In genomic region chr16:84186685-84187437, GRCh38 we compare ENCODE assay signal across 8 cellular contexts. TPM values are rescaled to one million over a fixed set of nuclear protein-coding genes. Genes with fewer than 3 reads are reported as not detected.
DNase-seq lines count a peak whose midpoint lies in the region; ATAC-seq and TF ChIP-seq lines count a peak whose summit lies in the region.

TAF1C (minus strand) TSS chr16:84187057; CDS start chr16:84184988, 2,069 bp downstream.

- no peaks in the 10 kb centered on the region for H3K36me3 ChIP-seq in GM23248 (ENCODE audit: low read depth)

- CTCF ChIA-PET in RWPE1 (lab: Yijun Ruan, JAX) = interaction anchor here (0.5 to 1.9 kb wide), 31 partner anchors 9 to 742 kb away, joined by 3 to 37 read pairs (median 4); partner anchors contain the start of gene MBTPS1

- H3K4me1 ChIP-seq in GM23248 (ENCODE audit: insufficient read depth) = no peaks in the 10 kb centered on the region

- 3 to 4% methylated on average over 49 to 55 of the region's 55 CpGs for WGBS in GM23248 (ENCODE audit: low coverage in 1 of 2, low lambda C conversion rate in 2 of 2, missing lambda C conversion rate in 2 of 2), 2 experiments

- H3K4me3 ChIP-seq in GM23248 (peak within 1 kb of the TSS; percentile 94), fibroblast of mammary gland (ENCODE audit: control insufficient read depth, low read depth, low read length) (peak within 1 kb of the TSS; percentile 93)

- peak; percentile 93 for DNase-seq in EH (ENCODE audit: low read depth)
- peak; percentile 98 for DNase-seq in GM23248
- peak; percentile 92 for DNase-seq in LHCN-M2 (ENCODE audit: low read depth)
- peak; percentile 93 for DNase-seq in RWPE1 (ENCODE audit: low spot score)
- peak; percentile 94 for DNase-seq in fibroblast of mammary gland (ENCODE audit: low read depth)
- peak; percentile 91 for DNase-seq in natural killer cell
- peak; percentile 81 for DNase-seq in stimulated activated naive CD4-positive, alpha-beta T cell treated with Interleukin-2 at 50 U/mL for 16 hours (lab: John Stamatoyannopoulos, UW)

- no peaks in the 10 kb centered on the region for H3K27me3 ChIP-seq in GM23248 (replicated peaks; ENCODE audit: insufficient read depth)

- H3K4me2 ChIP-seq in GM23248 (ENCODE audit: unreplicated experiment) = peak within 1 kb of the TSS; percentile 92

- H3K4me1 Mint-ChIP-seq in activated T-helper 17 cell treated with anti-CD3 and anti-CD28 coated beads, Interleukin-2, amount 50 U/mL, for 72 hours = peaks cover 12% of the 10 kb centered on the region
- H3K4me1 Mint-ChIP-seq in natural killer cell = peaks cover 24 to 27% of the 10 kb centered on the region in 2 donors

- peak within 1 kb of the TSS; percentile 86 for H3K9ac ChIP-seq in GM23248

- H3K4me3 Mint-ChIP-seq in activated T-helper 17 cell treated with anti-CD3 and anti-CD28 coated beads, Interleukin-2, amount 50 U/mL, for 72 hours = peak within 1 kb of the TSS; percentile 93
- H3K4me3 Mint-ChIP-seq in natural killer cell = peak within 1 kb of the TSS; percentile 94

- no peaks in the 10 kb centered on the region for H3K9me2 ChIP-seq in GM23248 (ENCODE audit: insufficient read depth)

- TF ChIP-seq CTCF in RWPE1 (conservative IDR thresholded peaks at IDR 0.05; ENCODE audit: low read depth) (peak; percentile 96), fibroblast of mammary gland (conservative IDR thresholded peaks at IDR 0.05; ENCODE audit: control insufficient read depth, insufficient read depth, low read depth, low read length) (peak; percentile 75), natural killer cell (IDR thresholded peaks at IDR 0.05) (peak; percentile 92)

- POLR2A ChIA-PET in RWPE1 (lab: Yijun Ruan, JAX; ENCODE audit: low non-redundant PET) = interaction anchor here (0.6 kb wide), 1 partner anchor 70 kb away, joined by 5 read pairs; the partner anchor contains the start of gene MBTPS1

- H3K27ac Mint-ChIP-seq in activated T-helper 17 cell treated with anti-CD3 and anti-CD28 coated beads, Interleukin-2, amount 50 U/mL, for 72 hours = peak within 1 kb of the TSS; percentile 97
- peak within 1 kb of the TSS; percentile 87 to 93 for H3K27ac Mint-ChIP-seq in natural killer cell

- no peaks in the 10 kb centered on the region for H3K9me3 Mint-ChIP-seq in activated T-helper 17 cell treated with anti-CD3 and anti-CD28 coated beads, Interleukin-2, amount 50 U/mL, for 72 hours
- no peaks in the 10 kb centered on the region for H3K9me3 Mint-ChIP-seq in natural killer cell

- in situ Hi-C loops in GM23248 (cut with MboI) = no loop called here

- no peaks in the 10 kb centered on the region for H3K27me3 Mint-ChIP-seq in activated T-helper 17 cell treated with anti-CD3 and anti-CD28 coated beads, Interleukin-2, amount 50 U/mL, for 72 hours
- no peaks in the 10 kb centered on the region for H3K27me3 Mint-ChIP-seq in natural killer cell (ENCODE audit: low read depth in 2 of 2)

- intact Hi-C loops in natural killer cell (cut with micrococcal nuclease) = loop anchor here (2.0 to 10.0 kb wide), 4 partner anchors 70 to 262 kb away; partner anchors contain the start of gene MBTPS1

- H3K36me3 Mint-ChIP-seq in activated T-helper 17 cell treated with anti-CD3 and anti-CD28 coated beads, Interleukin-2, amount 50 U/mL, for 72 hours (ENCODE audit: low read depth) = peaks cover 26% of the 10 kb centered on the region
- H3K36me3 Mint-ChIP-seq in natural killer cell = no peaks in the 10 kb centered on the region

- no peaks in the 10 kb centered on the region for H3F3A ChIP-seq in GM23248 (ENCODE audit: insufficient read depth)

- no peaks in the 10 kb centered on the region for H3K9me3 ChIP-seq in GM23248 (ENCODE audit: low read depth)

- peak; percentile 99 for ATAC-seq in activated T-helper 17 cell treated with anti-CD3 and anti-CD28 coated beads, Interleukin-2, amount 50 U/mL, for 72 hours (replicated peaks)
- ATAC-seq in natural killer cell = peak; percentile 96 to 99 (median 98)

- no peaks in the 10 kb centered on the region; the same call in 1 of the 2 replicates for H4K20me1 ChIP-seq in GM23248 (ENCODE audit: insufficient read depth)

- peaks cover 34% of the 10 kb centered on the region for H3K79me2 ChIP-seq in GM23248 (ENCODE audit: insufficient read depth)

- H2AFZ ChIP-seq in GM23248 = peak within 1 kb of the TSS; percentile 95

- H3K27ac ChIP-seq in GM23248 = no peak within 1 kb of the TSS
- H3K27ac ChIP-seq in RWPE1 = peak within 1 kb of the TSS; percentile 66

RNA-seq across cellular contexts. Expression of gene TAF1C, which starts in this region (rescaled TPM):
- total RNA-seq in GM23248 (2014; rRNA removed; shearing (Covaris generic)) = 24.7 and 31.5 TPM in 2 replicates
- polyA plus RNA-seq in GM23248 (2016; fragmentation: Nextera tagmentation; extraction: Ambion mirVana) = 13.5 and 18.1 TPM in 2 replicates
- total RNA-seq in LHCN-M2 (2014; rRNA removed) = 26.1 and 30.1 TPM in 2 replicates
- 8.9 TPM for polyA plus RNA-seq in LHCN-M2 (2012)
- 10 to 100 TPM; 37.0 to 44.9 TPM for total RNA-seq in activated T-helper 17 cell treated with anti-CD3 and anti-CD28 coated beads, Interleukin-2, amount 50 U/mL, for 72 hours
- total RNA-seq in natural killer cell = 10 to 100 TPM; 89.0 to 97.7 (median 91.9) TPM
